In genomic region chr10:14533295-14533694, GRCh38 we compare ENCODE assay signal across 15 cellular contexts.
DNase-seq lines count a peak whose midpoint lies in the region; ATAC-seq and TF ChIP-seq lines count a peak whose summit lies in the region.
"Had no signal": no experiment of that assay in that cellular context is flagged by ENCODE, and none has a peak within 500 bp of the region (broad histone marks: within the 10 kb centered on the region; RNA-seq: fewer than 3 reads in every experiment).

No MANE protein-coding gene starts in this region.

- 82% methylated on average over 9 of the region's 16 CpGs for WGBS in right lobe of liver (ENCODE audit: insufficient coverage, low coverage, low lambda C conversion rate, missing lambda C conversion rate)

- peaks cover 0 to 47% (median 17%) of the 10 kb centered on the region in 4 donors for H3K4me1 ChIP-seq in right lobe of liver

- peak; percentile 13 for ATAC-seq in activated T-helper 17 cell treated with anti-CD3 and anti-CD28 coated beads, Interleukin-2, amount 50 U/mL, for 72 hours (replicated peaks)
- no peak for ATAC-seq in right lobe of liver
- ATAC-seq in stimulated activated effector memory CD8-positive, alpha-beta T cell treated with anti-CD3 and anti-CD28 coated beads, Interleukin-12 subunit alpha, Interleukin-12 subunit beta, amount 100 ng/mL, for 72 hours, result no peak
- no peak for ATAC-seq in HG03469 (IDR thresholded peaks at IDR 0.05; ENCODE audit: unreplicated experiment)
- ATAC-seq: GM12878, SK-N-SH treated with all-trans-retinoic acid at 6 μM for 48 hours had no signal

- H3K9me3 ChIP-seq in right lobe of liver, result no peaks in the 10 kb centered on the region

- DNase-seq in activated CD4-positive, alpha-beta memory T cell treated with anti-CD3 and anti-CD28 coated beads for 36 hours, result no peak
- no peak for DNase-seq in activated CD4-positive, alpha-beta memory T cell treated with anti-CD3 and anti-CD28 coated beads, Interleukin-2, amount 10 ng/mL, durations not matched to agents 7 days and 5 days
- no peak for DNase-seq in right lobe of liver
- peak in 1 of 2 donors; percentile 46 for DNase-seq in stimulated activated effector memory CD8-positive, alpha-beta T cell treated with anti-CD3 and anti-CD28 coated beads, Interleukin-12 subunit alpha, Interleukin-12 subunit beta, amount 100 ng/mL, for 72 hours (ENCODE audit: low spot score in 2 of 2)
- no peak for DNase-seq in COLO829 (ENCODE audit: low spot score)
- no peak for DNase-seq in NCI-H1105 (lab: John Stamatoyannopoulos, UW)
- DNase-seq: activated naive CD8-positive, alpha-beta T cell treated with anti-CD3 and anti-CD28 coated beads, Interleukin-2, amount 10 ng/mL, durations not matched to agents 7 days and 5 days; MM.1S; NCI-H187 treated with DMSO at 0.1 percent for 48 hours; NCI-H524 treated with DMSO at 0.1 percent for 48 hours had no signal

- H3K36me3 Mint-ChIP-seq in activated CD4-positive, alpha-beta memory T cell treated with anti-CD3 and anti-CD28 coated beads for 36 hours, result peaks cover 43% of the 10 kb centered on the region
- peaks cover 81% of the 10 kb centered on the region for H3K36me3 Mint-ChIP-seq in activated CD4-positive, alpha-beta memory T cell treated with anti-CD3 and anti-CD28 coated beads, Interleukin-2, amount 10 ng/mL, durations not matched to agents 7 days and 5 days (ENCODE audit: low read depth)
- H3K36me3 Mint-ChIP-seq in activated T-helper 17 cell treated with anti-CD3 and anti-CD28 coated beads, Interleukin-2, amount 50 U/mL, for 72 hours (ENCODE audit: low read depth), result peaks cover 97% of the 10 kb centered on the region
- peaks cover 90% of the 10 kb centered on the region for H3K36me3 Mint-ChIP-seq in stimulated activated effector memory CD8-positive, alpha-beta T cell treated with anti-CD3 and anti-CD28 coated beads, Interleukin-12 subunit alpha, Interleukin-12 subunit beta, amount 100 ng/mL, for 72 hours

- CTCF ChIA-PET in activated CD4-positive, alpha-beta memory T cell treated with anti-CD3 and anti-CD28 coated beads for 36 hours (lab: Charles Lee), result no interaction called here
- CTCF ChIA-PET in activated CD4-positive, alpha-beta memory T cell treated with anti-CD3 and anti-CD28 coated beads, Interleukin-2, amount 10 ng/mL, durations not matched to agents 7 days and 5 days (lab: Charles Lee), result no interaction called here

- no peaks in the 10 kb centered on the region for H3K27me3 Mint-ChIP-seq in activated CD4-positive, alpha-beta memory T cell treated with anti-CD3 and anti-CD28 coated beads for 36 hours
- H3K27me3 Mint-ChIP-seq in activated CD4-positive, alpha-beta memory T cell treated with anti-CD3 and anti-CD28 coated beads, Interleukin-2, amount 10 ng/mL, durations not matched to agents 7 days and 5 days, result no peaks in the 10 kb centered on the region
- no peaks in the 10 kb centered on the region for H3K27me3 Mint-ChIP-seq in activated T-helper 17 cell treated with anti-CD3 and anti-CD28 coated beads, Interleukin-2, amount 50 U/mL, for 72 hours
- H3K27me3 Mint-ChIP-seq: activated naive CD8-positive, alpha-beta T cell treated with anti-CD3 and anti-CD28 coated beads, Interleukin-2, amount 10 ng/mL, durations not matched to agents 7 days and 5 days had no signal

- peaks cover 88% of the 10 kb centered on the region for H3K4me1 Mint-ChIP-seq in activated CD4-positive, alpha-beta memory T cell treated with anti-CD3 and anti-CD28 coated beads for 36 hours (ENCODE audit: low read depth)
- peaks cover 85% of the 10 kb centered on the region for H3K4me1 Mint-ChIP-seq in activated CD4-positive, alpha-beta memory T cell treated with anti-CD3 and anti-CD28 coated beads, Interleukin-2, amount 10 ng/mL, durations not matched to agents 7 days and 5 days
- H3K4me1 Mint-ChIP-seq in activated T-helper 17 cell treated with anti-CD3 and anti-CD28 coated beads, Interleukin-2, amount 50 U/mL, for 72 hours, result peaks cover 61% of the 10 kb centered on the region
- H3K4me1 Mint-ChIP-seq in stimulated activated effector memory CD8-positive, alpha-beta T cell treated with anti-CD3 and anti-CD28 coated beads, Interleukin-12 subunit alpha, Interleukin-12 subunit beta, amount 100 ng/mL, for 72 hours, result peaks cover 71% of the 10 kb centered on the region

- intact Hi-C loops in activated CD4-positive, alpha-beta memory T cell treated with anti-CD3 and anti-CD28 coated beads for 36 hours (cut with micrococcal nuclease), result no loop called here
- intact Hi-C loops in right lobe of liver (cut with DNase I), result no loop called here

- peaks cover 0 to 29% (median 11%) of the 10 kb centered on the region in 4 donors for H3K36me3 ChIP-seq in right lobe of liver
- H3K36me3 ChIP-seq: cardiac muscle cell had no signal

- H3K27ac ChIP-seq in right lobe of liver, result peak overlapping the region in 2 of 3 donors; percentile 18 to 57
- H3K27ac ChIP-seq: cardiac muscle cell had no signal

- H3K4me3 ChIP-seq in right lobe of liver, result no peak overlapping the region
- H3K4me3 ChIP-seq: cardiac muscle cell, GM12878 had no signal

- H3K27me3 ChIP-seq in right lobe of liver, result no peaks in the 10 kb centered on the region
- H3K27me3 ChIP-seq: cardiac muscle cell had no signal

- no peak for TF ChIP-seq POLR2A in right lobe of liver (IDR thresholded peaks at IDR 0.05)

- H3K27ac Mint-ChIP-seq in activated CD4-positive, alpha-beta memory T cell treated with anti-CD3 and anti-CD28 coated beads for 36 hours, result peak overlapping the region; percentile 69
- no peak overlapping the region for H3K27ac Mint-ChIP-seq in activated CD4-positive, alpha-beta memory T cell treated with anti-CD3 and anti-CD28 coated beads, Interleukin-2, amount 10 ng/mL, durations not matched to agents 7 days and 5 days
- H3K27ac Mint-ChIP-seq in activated T-helper 17 cell treated with anti-CD3 and anti-CD28 coated beads, Interleukin-2, amount 50 U/mL, for 72 hours, result peak overlapping the region; percentile 81
- peak overlapping the region; percentile 87 for H3K27ac Mint-ChIP-seq in stimulated activated effector memory CD8-positive, alpha-beta T cell treated with anti-CD3 and anti-CD28 coated beads, Interleukin-12 subunit alpha, Interleukin-12 subunit beta, amount 100 ng/mL, for 72 hours

- no peak for TF ChIP-seq CTCF in right lobe of liver (IDR thresholded peaks at IDR 0.05)

- H3K4me3 Mint-ChIP-seq in activated CD4-positive, alpha-beta memory T cell treated with anti-CD3 and anti-CD28 coated beads for 36 hours, result no peak overlapping the region
- no peak overlapping the region for H3K4me3 Mint-ChIP-seq in activated CD4-positive, alpha-beta memory T cell treated with anti-CD3 and anti-CD28 coated beads, Interleukin-2, amount 10 ng/mL, durations not matched to agents 7 days and 5 days
- peak overlapping the region; percentile 40 for H3K4me3 Mint-ChIP-seq in activated T-helper 17 cell treated with anti-CD3 and anti-CD28 coated beads, Interleukin-2, amount 50 U/mL, for 72 hours
- no peak overlapping the region for H3K4me3 Mint-ChIP-seq in stimulated activated effector memory CD8-positive, alpha-beta T cell treated with anti-CD3 and anti-CD28 coated beads, Interleukin-12 subunit alpha, Interleukin-12 subunit beta, amount 100 ng/mL, for 72 hours
- H3K4me3 Mint-ChIP-seq: activated naive CD8-positive, alpha-beta T cell treated with anti-CD3 and anti-CD28 coated beads, Interleukin-2, amount 10 ng/mL, durations not matched to agents 7 days and 5 days had no signal

- POLR2A ChIA-PET in activated CD4-positive, alpha-beta memory T cell treated with anti-CD3 and anti-CD28 coated beads for 36 hours (lab: Charles Lee), result interaction anchor here (0.7 kb wide), 1 partner anchor 20 kb away, joined by 3 read pairs; no protein-coding TSS in a partner anchor
- POLR2A ChIA-PET in activated CD4-positive, alpha-beta memory T cell treated with anti-CD3 and anti-CD28 coated beads, Interleukin-2, amount 10 ng/mL, durations not matched to agents 7 days and 5 days (lab: Charles Lee), result interaction anchor here (1.2 kb wide), 1 partner anchor 19 kb away, joined by 3 read pairs; no protein-coding TSS in a partner anchor

- no peaks in the 10 kb centered on the region for H3K9me3 Mint-ChIP-seq in activated CD4-positive, alpha-beta memory T cell treated with anti-CD3 and anti-CD28 coated beads for 36 hours
- no peaks in the 10 kb centered on the region for H3K9me3 Mint-ChIP-seq in activated CD4-positive, alpha-beta memory T cell treated with anti-CD3 and anti-CD28 coated beads, Interleukin-2, amount 10 ng/mL, durations not matched to agents 7 days and 5 days
- H3K9me3 Mint-ChIP-seq in activated T-helper 17 cell treated with anti-CD3 and anti-CD28 coated beads, Interleukin-2, amount 50 U/mL, for 72 hours, result no peaks in the 10 kb centered on the region
- no peaks in the 10 kb centered on the region for H3K9me3 Mint-ChIP-seq in stimulated activated effector memory CD8-positive, alpha-beta T cell treated with anti-CD3 and anti-CD28 coated beads, Interleukin-12 subunit alpha, Interleukin-12 subunit beta, amount 100 ng/mL, for 72 hours
- H3K9me3 Mint-ChIP-seq: activated naive CD8-positive, alpha-beta T cell treated with anti-CD3 and anti-CD28 coated beads, Interleukin-2, amount 10 ng/mL, durations not matched to agents 7 days and 5 days had no signal
